8 cellular contexts compared by ENCODE assay signal in genomic region chr17:80364091-80364691, GRCh38. TPM values are rescaled to one million over a fixed set of nuclear protein-coding genes. Genes with fewer than 3 reads are reported as not detected.
DNase-seq lines count a peak whose midpoint lies in the region; ATAC-seq and TF ChIP-seq lines count a peak whose summit lies in the region.

No MANE protein-coding gene starts in this region.

- DNase-seq in SIG-M5 treated with dmso at 0.1 percent for 504 hours (lab: John Stamatoyannopoulos, UW; ENCODE audit: unreplicated experiment): peak; percentile 4
- no peak for DNase-seq in SIG-M5 (lab: John Stamatoyannopoulos, UW)
- peak; percentile 1 for DNase-seq in NCI-H82 treated with DMSO at 0.1 percent for 48 hours (lab: John Stamatoyannopoulos, UW; ENCODE audit: unreplicated experiment)
- no peak for DNase-seq in epithelial cell of proximal tubule (ENCODE audit: low read depth)
- DNase-seq in retina: peak; percentile 46
- DNase-seq in effector CD4-positive, alpha-beta T cell: no peak

- ATAC-seq in GM18498 (IDR thresholded peaks at IDR 0.05; ENCODE audit: unreplicated experiment) (no peak), HG03442 (IDR thresholded peaks at IDR 0.05; ENCODE audit: unreplicated experiment) (no peak)

- no peak overlapping the region for H3K4me3 ChIP-seq in epithelial cell of proximal tubule (ENCODE audit: low read depth, low read length)

- TF ChIP-seq CTCF in epithelial cell of proximal tubule (conservative IDR thresholded peaks at IDR 0.05; ENCODE audit: low read depth, low read length): peak; percentile 41

RNA-seq across cellular contexts. Expression of gene ENDOV, which starts 50.8 kb away (rescaled TPM):
- total RNA-seq in epithelial cell of proximal tubule: 8.5 and 13.5 TPM in 2 replicates

Comparison
In these comparisons a context has a peak if more than half of its experiments do, and no peak if none do; other contexts are left out.
1. DNase-seq: peak in SIG-M5 treated with dmso at 0.1 percent for 504 hours (single experiment), NCI-H82 treated with DMSO at 0.1 percent for 48 hours (single experiment) and retina (single experiment); none in SIG-M5 (single experiment), epithelial cell of proximal tubule (single experiment) and effector CD4-positive, alpha-beta T cell (single experiment).